Comparison of ENCODE assay signal across 14 cellular contexts in the genomic region with DNA sequence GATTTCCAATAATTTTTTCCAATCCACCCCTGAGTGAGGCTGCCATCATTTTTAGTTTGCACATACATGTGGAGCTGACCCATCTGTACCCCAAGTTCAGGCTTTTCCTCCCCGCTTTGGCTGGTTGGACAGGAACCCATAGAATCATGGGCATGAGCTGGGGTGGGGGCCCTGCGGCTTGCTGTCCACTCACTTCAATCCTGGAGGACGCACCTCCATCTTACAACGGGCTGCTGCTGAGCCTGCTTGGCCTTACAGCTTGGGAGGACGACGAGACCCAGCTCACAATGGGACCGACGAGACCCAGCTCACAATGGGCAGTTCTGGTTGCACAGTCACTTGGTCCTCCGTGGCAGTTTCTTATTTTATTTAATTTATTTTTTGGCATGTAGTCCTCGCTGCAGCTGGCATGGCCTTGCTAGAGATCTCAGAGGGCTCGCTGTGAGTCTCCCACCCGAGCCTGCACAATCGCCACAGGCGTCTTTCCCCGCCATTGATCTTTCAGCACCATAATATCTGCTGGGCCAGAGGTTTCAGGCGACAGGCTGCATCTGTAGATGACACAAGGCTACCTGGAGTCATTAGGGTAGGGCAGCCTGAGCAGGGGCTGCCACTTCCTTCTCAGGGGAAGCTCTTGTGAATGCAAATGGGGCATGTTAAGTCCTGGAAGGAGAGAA. TPM values are rescaled to one million over a fixed set of nuclear protein-coding genes. Genes with fewer than 3 reads are reported as not detected.
"Had no signal": no experiment of that assay in that cellular context is flagged by ENCODE, and none has a peak within 500 bp of the region (broad histone marks: within the 10 kb centered on the region; RNA-seq: fewer than 3 reads in every experiment).

No MANE protein-coding gene starts in this region.

- H3K4me3 ChIP-seq: esophagus squamous epithelium, hepatocyte, smooth muscle cell, transverse colon had no signal

- H3K27ac ChIP-seq: esophagus squamous epithelium, hepatocyte, transverse colon had no signal

- H3K9me3 ChIP-seq: esophagus squamous epithelium, transverse colon had no signal

- H3K4me2 ChIP-seq: hepatocyte, smooth muscle cell had no signal

- H3K36me3 ChIP-seq: esophagus squamous epithelium, transverse colon had no signal

- DNase-seq: activated B cell treated with CpG ODN at 0.5 μM for 24 hours; activated CD4-positive, alpha-beta T cell treated with anti-CD3 and anti-CD28 coated beads, Interleukin-2, amount 10 ng/mL, durations not matched to agents 24 days and 14 days; activated naive CD4-positive, alpha-beta T cell treated with anti-CD3 and anti-CD28 coated beads, Interleukin-2, amount 50 U/mL, for 16 hours; activated T-cell treated with anti-CD3 and anti-CD28 coated beads, Interleukin-2, amount 50 U/mL, for 1 hour; esophagus squamous epithelium; left ventricle myocardium superior; mesenchymal stem cell; natural killer cell; stimulated activated naive CD8-positive, alpha-beta T cell treated with anti-CD3 and anti-CD28 coated beads, Interleukin-15, Interleukin-2, amounts not matched to agents 100 U/mL and 50 U/mL, for 24 hours; T-helper 2 cell; transverse colon had no signal

- H2AFZ ChIP-seq: hepatocyte had no signal

- ATAC-seq: left ventricle myocardium superior had no signal

RNA-seq across cellular contexts. Expression of gene EPHB3, which starts 19.6 kb away (rescaled TPM):
- total RNA-seq: activated CD8-positive, alpha-beta memory T cell treated with anti-CD3 and anti-CD28 coated beads for 36 hours; natural killer cell had no signal
